ENCODE assay signal across 13 cellular contexts in genomic region chr17:28133562-28133970, GRCh38.
DNase-seq lines count a peak whose midpoint lies in the region; ATAC-seq and TF ChIP-seq lines count a peak whose summit lies in the region.
"Had no signal": no experiment of that assay in that cellular context is flagged by ENCODE, and none has a peak within 500 bp of the region (broad histone marks: within the 10 kb centered on the region; RNA-seq: fewer than 3 reads in every experiment).

No MANE protein-coding gene starts in this region.

- DNase-seq in AG08395 (ENCODE audit: low spot score) (peak; percentile 47), HCEC 1CT (peak; percentile 80), ascending aorta (ENCODE audit: low spot score in 2 of 2) (no peak), glomerular visceral epithelial cell (ENCODE audit: extremely low spot score) (peak; percentile 33), testis (no peak), uterus (no peak), AML-193 (lab: John Stamatoyannopoulos, UW) (no peak)
- DNase-seq: foreskin melanocyte; NCI-H146; NK-92 treated with Interleukin-12 subunit alpha and Interleukin-12 subunit beta, amount 100 ng/mL, for 24 hours; stimulated activated CD4-positive, alpha-beta T cell treated with anti-CD3 and anti-CD28 coated beads, Interleukin-2, amount 100 ng/mL, for 24 hours had no signal

- TF ChIP-seq CTCF in ascending aorta (IDR thresholded peaks at IDR 0.05) (no peak), testis (IDR thresholded peaks at IDR 0.05) (no peak), uterus (IDR thresholded peaks at IDR 0.05) (no peak)

- H3K36me3 ChIP-seq in ascending aorta (peaks cover 5 to 12% of the 10 kb centered on the region in 2 donors), testis (ENCODE audit: low read depth, missing control alignments) (no peaks in the 10 kb centered on the region), uterus (no peaks in the 10 kb centered on the region)

- intact Hi-C loops in ascending aorta (cut with DNase I) (no loop called here), testis (cut with DNase I; ENCODE audit: low total_unique reads) (no loop called here), uterus (cut with DNase I; ENCODE audit: low total_unique reads) (no loop called here)

- no peak for ATAC-seq in HG03159 (IDR thresholded peaks at IDR 0.05; ENCODE audit: unreplicated experiment)

- H3K27me3 ChIP-seq in ascending aorta (no peaks in the 10 kb centered on the region), testis (no peaks in the 10 kb centered on the region), uterus (no peaks in the 10 kb centered on the region)
- H3K27me3 ChIP-seq: neutrophil had no signal

- H3K4me1 ChIP-seq in ascending aorta = no peaks in the 10 kb centered on the region
- no peaks in the 10 kb centered on the region for H3K4me1 ChIP-seq in testis
- H3K4me1 ChIP-seq in uterus = no peaks in the 10 kb centered on the region

- H3K4me3 ChIP-seq in ascending aorta (no peak overlapping the region), testis (no peak overlapping the region), uterus (no peak overlapping the region)

- H3K27ac ChIP-seq in ascending aorta = peak overlapping the region; percentile 20 to 49
- no peak overlapping the region for H3K27ac ChIP-seq in testis
- no peak overlapping the region for H3K27ac ChIP-seq in uterus
- H3K27ac ChIP-seq: neutrophil had no signal

- no peak for TF ChIP-seq POLR2A in testis (IDR thresholded peaks at IDR 0.05)
- no peak for TF ChIP-seq POLR2A in uterus (IDR thresholded peaks at IDR 0.05)

- H3K9me3 ChIP-seq in ascending aorta (no peaks in the 10 kb centered on the region), testis (no peaks in the 10 kb centered on the region), uterus (no peaks in the 10 kb centered on the region)
- H3K9me3 ChIP-seq: neutrophil had no signal

Comparison
In these comparisons a context has a peak if more than half of its experiments do, and no peak if none do; other contexts are left out.
1. DNase-seq: peak in AG08395 (single experiment), HCEC 1CT (single experiment) and glomerular visceral epithelial cell (single experiment); none in ascending aorta (0 of 2), testis (single experiment), uterus (0 of 2) and AML-193 (0 of 2).
2. H3K27ac ChIP-seq: peak in ascending aorta (2 of 2); none in testis (0 of 2) and uterus (0 of 2).